ENCODE assay signal across 22 cellular contexts in genomic region chr21:9759972-9760371, GRCh38.
"Had no signal": no experiment of that assay in that cellular context is flagged by ENCODE, and none has a peak within 500 bp of the region (broad histone marks: within the 10 kb centered on the region; RNA-seq: fewer than 3 reads in every experiment).

No MANE protein-coding gene starts in this region.

- DNase-seq: Karpas-422, KG1, MG63, NCI-H1092, NCI-H1105 treated with DMSO at 0.1 percent for 48 hours, NCI-H1417 treated with DMSO at 0.1 percent for 48 hours, NCI-H146, NCI-H1694 treated with DMSO at 0.1 percent for 48 hours, NCI-H2029, NCI-H2081 treated with DMSO at 0.1 percent for 48 hours, NCI-H2171, NCI-H226, NCI-H446, NCI-H510A, NCI-H524 treated with DMSO at 0.1 percent for 48 hours, NCI-H69, NCI-H774, RPMI8226, SHP77, SK-N-SH, SW 1271 had no signal

- H3K9ac ChIP-seq: SK-N-SH had no signal

- FAIRE-seq: RCC 7860 had no signal

- H3K36me3 ChIP-seq: MG63 had no signal

- H3K4me2 ChIP-seq: SK-N-SH had no signal

- H3K9me3 ChIP-seq: MG63, SK-N-SH had no signal

- H3K4me3 ChIP-seq: MG63 had no signal
